In genomic region chr7:73377413-73378200, GRCh38 we compare ENCODE assay signal across 13 cellular contexts. TPM values are rescaled to one million over a fixed set of nuclear protein-coding genes. Genes with fewer than 3 reads are reported as not detected.
"Had no signal": no experiment of that assay in that cellular context is flagged by ENCODE, and none has a peak within 500 bp of the region (broad histone marks: within the 10 kb centered on the region; RNA-seq: fewer than 3 reads in every experiment).

No MANE protein-coding gene starts in this region.

RNA-seq across cellular contexts. Expression of gene FKBP6, which starts 49.6 kb away (rescaled TPM):
- total RNA-seq: activated CD4-positive, alpha-beta T cell treated with anti-CD3 and anti-CD28 coated beads, Interleukin-2, amount 10 ng/mL, durations not matched to agents 24 days and 14 days; activated CD8-positive, alpha-beta memory T cell treated with anti-CD3 and anti-CD28 coated beads for 36 hours; activated CD8-positive, alpha-beta T cell treated with anti-CD3 and anti-CD28 coated beads for 36 hours; activated naive CD8-positive, alpha-beta T cell treated with anti-CD3 and anti-CD28 coated beads, Interleukin-2, amount 10 ng/mL, durations not matched to agents 7 days and 5 days; activated T-cell treated with anti-CD3 and anti-CD28 coated beads, Interleukin-2, amount 50 U/mL, for 72 hours; activated T-helper 17 cell treated with anti-CD3 and anti-CD28 coated beads, Interleukin-2, amount 50 U/mL, for 72 hours; M059J; PC-3; Peyer's patch; Right ventricle myocardium inferior; SK-MEL-5; T-helper 1 cell treated with Interleukin-12 subunit alpha and Interleukin-12 subunit beta and Interleukin-4 antibody, amounts not matched to agents 30 ng/mL and 1 ng/mL, for 36 hours; T-helper 2 cell treated with Interferon-gamma antibody and Interleukin-4, amounts not matched to agents 100 ng/mL and 5 ng/mL, for 36 hours had no signal

RNA-seq across cellular contexts. Expression of gene TRIM50, which starts 49.7 kb away (rescaled TPM):
- total RNA-seq: activated CD4-positive, alpha-beta T cell treated with anti-CD3 and anti-CD28 coated beads, Interleukin-2, amount 10 ng/mL, durations not matched to agents 24 days and 14 days; activated CD8-positive, alpha-beta memory T cell treated with anti-CD3 and anti-CD28 coated beads for 36 hours; activated CD8-positive, alpha-beta T cell treated with anti-CD3 and anti-CD28 coated beads for 36 hours; activated naive CD8-positive, alpha-beta T cell treated with anti-CD3 and anti-CD28 coated beads, Interleukin-2, amount 10 ng/mL, durations not matched to agents 7 days and 5 days; activated T-cell treated with anti-CD3 and anti-CD28 coated beads, Interleukin-2, amount 50 U/mL, for 72 hours; activated T-helper 17 cell treated with anti-CD3 and anti-CD28 coated beads, Interleukin-2, amount 50 U/mL, for 72 hours; M059J; PC-3; SK-MEL-5; T-helper 1 cell treated with Interleukin-12 subunit alpha and Interleukin-12 subunit beta and Interleukin-4 antibody, amounts not matched to agents 30 ng/mL and 1 ng/mL, for 36 hours; T-helper 2 cell treated with Interferon-gamma antibody and Interleukin-4, amounts not matched to agents 100 ng/mL and 5 ng/mL, for 36 hours had no signal

RNA-seq across cellular contexts. Expression of gene FZD9, which starts 56.0 kb away (rescaled TPM):
- total RNA-seq: activated T-helper 17 cell treated with anti-CD3 and anti-CD28 coated beads, Interleukin-2, amount 50 U/mL, for 72 hours; T-helper 1 cell treated with Interleukin-12 subunit alpha and Interleukin-12 subunit beta and Interleukin-4 antibody, amounts not matched to agents 30 ng/mL and 1 ng/mL, for 36 hours; T-helper 2 cell treated with Interferon-gamma antibody and Interleukin-4, amounts not matched to agents 100 ng/mL and 5 ng/mL, for 36 hours had no signal
